19 cellular contexts compared by ENCODE assay signal in the genomic region with DNA sequence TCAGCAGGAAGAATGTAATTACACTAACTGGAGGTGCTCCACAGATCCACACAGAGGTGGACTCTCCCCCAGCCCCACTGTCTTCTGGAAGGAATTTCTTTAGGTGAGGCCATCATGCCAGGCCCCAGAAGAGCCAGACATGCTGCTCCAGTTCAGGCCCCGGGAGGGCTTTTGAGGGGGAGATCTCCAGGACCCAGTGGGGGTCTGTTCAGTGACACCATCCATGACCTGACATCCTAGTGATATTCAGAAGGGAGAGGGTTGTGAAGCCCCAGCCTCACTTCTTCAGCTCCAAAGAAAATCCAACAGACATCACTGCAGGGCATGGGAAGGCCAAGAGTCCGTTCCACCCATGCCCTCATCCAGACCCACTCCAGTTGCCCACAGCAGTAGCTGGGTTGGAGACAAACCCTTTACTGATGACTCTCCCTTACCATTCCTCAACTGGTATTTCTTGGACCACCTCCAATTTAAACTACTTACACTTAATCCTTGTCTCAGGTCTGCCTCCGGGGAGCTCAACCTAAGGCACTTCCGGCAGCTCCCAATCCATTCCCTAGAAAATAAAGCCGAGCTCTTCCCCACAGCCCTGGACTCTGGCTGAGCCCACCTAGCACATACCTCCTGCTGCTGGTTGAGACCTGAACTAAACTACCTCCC. TPM values are rescaled to one million over a fixed set of nuclear protein-coding genes. Genes with fewer than 3 reads are reported as not detected.
DNase-seq lines count a peak whose midpoint lies in the region; ATAC-seq and TF ChIP-seq lines count a peak whose summit lies in the region.
"Had no signal": no experiment of that assay in that cellular context is flagged by ENCODE, and none has a peak within 500 bp of the region (broad histone marks: within the 10 kb centered on the region; RNA-seq: fewer than 3 reads in every experiment).

No MANE protein-coding gene starts in this region.

- H3K27ac ChIP-seq in endodermal cell (ENCODE audit: low read depth, low read length) = no peak overlapping the region
- H3K27ac ChIP-seq: 22Rv1 had no signal

- no peak for ATAC-seq in effector memory CD8-positive, alpha-beta T cell (replicated peaks)
- ATAC-seq in GM18519 (IDR thresholded peaks at IDR 0.05; ENCODE audit: low FRiP score, unreplicated experiment) = no peak
- ATAC-seq: K562 had no signal

- H3K27ac Mint-ChIP-seq in endodermal cell = no peak overlapping the region
- H3K27ac Mint-ChIP-seq in effector memory CD8-positive, alpha-beta T cell = no peak overlapping the region
- H3K27ac Mint-ChIP-seq: CD4-positive, CD25-positive, alpha-beta regulatory T cell had no signal

- no peak overlapping the region for H3K4me3 Mint-ChIP-seq in endodermal cell
- no peak overlapping the region for H3K4me3 Mint-ChIP-seq in effector memory CD8-positive, alpha-beta T cell
- H3K4me3 Mint-ChIP-seq: CD4-positive, CD25-positive, alpha-beta regulatory T cell had no signal

- no peaks in the 10 kb centered on the region for H3K4me1 ChIP-seq in endodermal cell (ENCODE audit: control insufficient read depth, insufficient read depth, low read length)
- H3K4me1 ChIP-seq: BE2C had no signal

- no peaks in the 10 kb centered on the region for H3K9me3 ChIP-seq in endodermal cell (ENCODE audit: control insufficient read depth, low read length)
- H3K9me3 ChIP-seq: BE2C, MG63, SK-N-SH had no signal

- H3K9me3 Mint-ChIP-seq in endodermal cell = no peaks in the 10 kb centered on the region
- H3K9me3 Mint-ChIP-seq in effector memory CD8-positive, alpha-beta T cell = peaks cover 0 to 1% of the 10 kb centered on the region in 2 donors

- H3K36me3 ChIP-seq in endodermal cell (ENCODE audit: control insufficient read depth, insufficient read depth, low read length) = no peaks in the 10 kb centered on the region
- H3K36me3 ChIP-seq: BE2C, MG63 had no signal

- no peaks in the 10 kb centered on the region for H3K36me3 Mint-ChIP-seq in endodermal cell (ENCODE audit: low read depth)
- H3K36me3 Mint-ChIP-seq in effector memory CD8-positive, alpha-beta T cell (ENCODE audit: insufficient read depth) = no peaks in the 10 kb centered on the region
- H3K36me3 Mint-ChIP-seq: CD4-positive, CD25-positive, alpha-beta regulatory T cell had no signal

- peak; percentile 33 for DNase-seq in activated effector memory CD4-positive, alpha-beta T cell treated with anti-CD3 and anti-CD28 coated beads, Interleukin-2, amount 50 U/mL, for 16 hours
- no peak for DNase-seq in activated effector memory CD4-positive, alpha-beta T cell treated with Interleukin-2 at 50 U/mL for 16 hours
- DNase-seq in RPMI7951 (ENCODE audit: low read depth) (peak; percentile 42), endodermal cell (peak; percentile 28), ureter (ENCODE audit: low spot score) (peak; percentile 24), NCI-H526 (lab: John Stamatoyannopoulos, UW) (no peak)
- no peak for DNase-seq in effector memory CD8-positive, alpha-beta T cell
- DNase-seq: BE2C; CD4-positive, CD25-positive, alpha-beta regulatory T cell; DMS53; Kasumi-1; MG63; NCI-H2029; SK-N-SH; SW 1271 had no signal

- WGBS in endodermal cell (ENCODE audit: insufficient coverage in 1 of 2, insufficient read length in 1 of 2), 2 experiments = 94 to 100% methylated on average over 1 to 5 of the region's 5 CpGs

- H3K4me3 ChIP-seq in endodermal cell (ENCODE audit: low read length) = no peak overlapping the region
- H3K4me3 ChIP-seq: K562, MG63 had no signal

- H3K27me3 Mint-ChIP-seq in endodermal cell (ENCODE audit: insufficient read depth) = peaks cover 8% of the 10 kb centered on the region
- peaks cover 28 to 44% of the 10 kb centered on the region in 2 donors for H3K27me3 Mint-ChIP-seq in effector memory CD8-positive, alpha-beta T cell

- no peaks in the 10 kb centered on the region for H3K4me1 Mint-ChIP-seq in endodermal cell
- H3K4me1 Mint-ChIP-seq in effector memory CD8-positive, alpha-beta T cell (ENCODE audit: low read depth in 2 of 2) = no peaks in the 10 kb centered on the region
- H3K4me1 Mint-ChIP-seq: CD4-positive, CD25-positive, alpha-beta regulatory T cell had no signal

- H3K27me3 ChIP-seq in endodermal cell (ENCODE audit: control insufficient read depth, insufficient read depth, low read length, poor library complexity, severe bottlenecking) = no peaks in the 10 kb centered on the region
- H3K27me3 ChIP-seq: BE2C, MG63 had no signal

- no peak overlapping the region for H3K9ac ChIP-seq in endodermal cell (ENCODE audit: extremely low read depth, low read length, poor library complexity, severe bottlenecking)
- H3K9ac ChIP-seq: SK-N-SH had no signal

- no peak for TF ChIP-seq CTCF in endodermal cell (conservative IDR thresholded peaks at IDR 0.05)

RNA-seq across cellular contexts. Expression of a gene that starts 39.2 kb away (rescaled TPM):
- total RNA-seq in RPMI7951 (2014; rRNA removed; shearing (Covaris generic)) = 0.59 and 1.1 TPM in 2 replicates
- total RNA-seq in endodermal cell (1 to 10 TPM in 1 of 2 donors, under 1 TPM in 1; 0.62 to 2.8 TPM), ureter (1.1 TPM)
- polyA plus RNA-seq in endodermal cell (2013, experiment 1 of 2) = 3.9 TPM
- polyA plus RNA-seq in endodermal cell (2013, experiment 2 of 2) = 3.1 TPM
- total RNA-seq: CD4-positive, CD25-positive, alpha-beta regulatory T cell; K562; NCI-H460 had no signal
- polyA plus RNA-seq: CD4-positive, CD25-positive, alpha-beta regulatory T cell; K562; SK-N-SH had no signal

RNA-seq across cellular contexts. Expression of a gene that starts 50.9 kb away (rescaled TPM):
- total RNA-seq in RPMI7951 (2014; rRNA removed; shearing (Covaris generic)) = 0.36 and 0.68 TPM in 2 replicates
- total RNA-seq in endodermal cell (under 1 TPM; 0.15 to 0.29 TPM), ureter (not detected)
- polyA plus RNA-seq in endodermal cell (2013, experiment 1 of 2) = 0.46 TPM
- 0.21 TPM for polyA plus RNA-seq in endodermal cell (2013, experiment 2 of 2)
- total RNA-seq: CD4-positive, CD25-positive, alpha-beta regulatory T cell; K562; NCI-H460 had no signal
- polyA plus RNA-seq: CD4-positive, CD25-positive, alpha-beta regulatory T cell; K562; SK-N-SH had no signal

Comparison
In these comparisons a context has a peak if more than half of its experiments do, and no peak if none do; other contexts are left out.
1. DNase-seq: peak in activated effector memory CD4-positive, alpha-beta T cell treated with anti-CD3 and anti-CD28 coated beads, Interleukin-2, amount 50 U/mL, for 16 hours (single experiment), RPMI7951 (single experiment), endodermal cell (single experiment) and ureter (single experiment); none in activated effector memory CD4-positive, alpha-beta T cell treated with Interleukin-2 at 50 U/mL for 16 hours (single experiment), NCI-H526 (0 of 2) and effector memory CD8-positive, alpha-beta T cell (0 of 3).